Comparison of ENCODE assay signal across 28 cellular contexts in the genomic region with DNA sequence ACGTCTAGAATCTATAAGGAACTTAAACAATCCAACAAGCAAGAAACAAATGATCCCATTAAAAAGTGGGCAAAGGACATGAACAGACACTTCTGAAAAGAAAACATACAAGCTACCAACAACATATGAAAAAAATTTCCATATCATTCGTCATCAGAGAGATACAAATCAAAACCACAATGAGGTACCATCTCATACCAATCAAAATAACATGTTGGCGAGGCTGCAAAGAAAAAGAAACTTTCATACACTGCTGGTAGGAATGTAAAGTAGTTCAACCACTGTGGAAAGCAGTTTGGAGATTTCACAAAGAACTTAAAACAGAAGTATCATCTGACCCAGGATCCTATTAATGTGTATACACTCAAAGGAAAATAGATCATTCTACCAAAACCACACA.
DNase-seq lines count a peak whose midpoint lies in the region; ATAC-seq and TF ChIP-seq lines count a peak whose summit lies in the region.
"Had no signal": no experiment of that assay in that cellular context is flagged by ENCODE, and none has a peak within 500 bp of the region (broad histone marks: within the 10 kb centered on the region; RNA-seq: fewer than 3 reads in every experiment).

No MANE protein-coding gene starts in this region.

- H3K36me3 Mint-ChIP-seq in activated T-helper 17 cell treated with anti-CD3 and anti-CD28 coated beads, Interleukin-2, amount 50 U/mL, for 72 hours (ENCODE audit: low read depth) = no peaks in the 10 kb centered on the region
- peaks cover 6 to 23% (median 13%) of the 10 kb centered on the region in 5 donors for H3K36me3 Mint-ChIP-seq in naive thymus-derived CD4-positive, alpha-beta T cell
- H3K36me3 Mint-ChIP-seq in progenitor cell of endocrine pancreas (ENCODE audit: insufficient read depth) = peaks cover 2% of the 10 kb centered on the region

- H3K4me3 Mint-ChIP-seq in activated T-helper 17 cell treated with anti-CD3 and anti-CD28 coated beads, Interleukin-2, amount 50 U/mL, for 72 hours = peak overlapping the region; percentile 20
- H3K4me3 Mint-ChIP-seq in naive thymus-derived CD4-positive, alpha-beta T cell = peak overlapping the region in 3 of 10 donors; percentile 4 to 34 (median 12)
- H3K4me3 Mint-ChIP-seq in progenitor cell of endocrine pancreas (ENCODE audit: low read depth) = no peak overlapping the region
- H3K4me3 Mint-ChIP-seq: activated naive CD4-positive, alpha-beta T cell treated with anti-CD3 and anti-CD28 coated beads for 36 hours; mesothelial cell of epicardium; natural killer cell treated with Interleukin-12 subunit alpha and Interleukin-12 subunit beta and Interleukin-15 and Interleukin-18, amount 100 ng/mL, for 72 hours had no signal

- TF ChIP-seq EP300 in SK-N-SH (IDR thresholded peaks at IDR 0.05; ENCODE audit: borderline replicate concordance in 1 of 2, low read depth in 1 of 2, low read length in 1 of 2) = 0 out of 4 replicates have a peak, but pooled peaks of 1 of the 2 experiments have one; percentile 12

- no peak overlapping the region for H3K27ac ChIP-seq in SK-N-SH (ENCODE audit: low read depth in 2 of 2, low read length in 1 of 2)
- H3K27ac ChIP-seq in naive thymus-derived CD4-positive, alpha-beta T cell (ENCODE audit: low read depth, low read length) = no peak overlapping the region
- H3K27ac ChIP-seq in psoas muscle = no peak overlapping the region
- H3K27ac ChIP-seq: 22Rv1, right atrium auricular region, thyroid gland had no signal

- no peaks in the 10 kb centered on the region for H3K9me2 ChIP-seq in SK-N-SH

- intact Hi-C loops in naive thymus-derived CD4-positive, alpha-beta T cell (cut with micrococcal nuclease) = no loop called here
- intact Hi-C loops in psoas muscle (cut with DNase I) = no loop called here

- H3K36me3 ChIP-seq in SK-N-SH (replicated peaks in 1 of 2; ENCODE audit: control insufficient read depth in 1 of 2, insufficient read depth in 2 of 2, low read length in 1 of 2) (no peaks in the 10 kb centered on the region), psoas muscle (ENCODE audit: insufficient read depth in 1 of 2, low read depth in 1 of 2) (no peaks in the 10 kb centered on the region)
- H3K36me3 ChIP-seq in naive thymus-derived CD4-positive, alpha-beta T cell (ENCODE audit: control insufficient read depth in 2 of 3, insufficient read depth in 3 of 3, low read length in 3 of 3) = no peaks in the 10 kb centered on the region
- H3K36me3 ChIP-seq: right atrium auricular region, thyroid gland had no signal

- H3K4me1 ChIP-seq in SK-N-SH (ENCODE audit: control insufficient read depth in 1 of 2, insufficient read depth in 2 of 2, low read depth in 1 of 2, low read length in 1 of 2) (no peaks in the 10 kb centered on the region), psoas muscle (no peaks in the 10 kb centered on the region)
- H3K4me1 ChIP-seq in naive thymus-derived CD4-positive, alpha-beta T cell (ENCODE audit: control insufficient read depth in 2 of 2, insufficient read depth in 2 of 2, low read length in 2 of 2) = no peaks in the 10 kb centered on the region
- H3K4me1 ChIP-seq: right atrium auricular region had no signal

- H4K20me1 ChIP-seq in SK-N-SH (ENCODE audit: insufficient read depth) = no peaks in the 10 kb centered on the region

- DNase-seq in SK-N-SH (no peak), EH (ENCODE audit: low read depth) (peak; percentile 48), psoas muscle (no peak), progenitor cell of endocrine pancreas (ENCODE audit: low spot score, unreplicated experiment) (no peak), activated gamma-delta T cell (lab: John Stamatoyannopoulos, UW) (no peak)
- DNase-seq in naive thymus-derived CD4-positive, alpha-beta T cell = peak in 7 of 9 donors; percentile 11 to 41 (median 24)
- DNase-seq: activated CD4-positive, alpha-beta T cell treated with anti-CD3 and anti-CD28 coated beads, Interleukin-2, amount 50 U/mL, for 1 hour; activated CD8-positive, alpha-beta memory T cell treated with anti-CD3 and anti-CD28 coated beads, Interleukin-2, amount 50 U/mL, for 48 hours; activated naive CD4-positive, alpha-beta T cell treated with anti-CD3 and anti-CD28 coated beads for 36 hours; anterior cingulate cortex; cortex of kidney; DMS153; GDM1; IMR-90; islet precursor cell; left ventricle myocardium superior; NCI-H1417 treated with DMSO at 0.1 percent for 48 hours; NCI-H524 treated with DMSO at 0.1 percent for 48 hours; NK-92 treated with Interleukin-12 subunit alpha and Interleukin-12 subunit beta, amount 100 ng/mL, for 24 hours; SIG-M5; stimulated activated CD4-positive, alpha-beta T cell treated with anti-CD3 and anti-CD28 coated beads, Interleukin-4, amount 100 ng/mL, for 1 hour; thyroid gland had no signal

- H2AFZ ChIP-seq in SK-N-SH (ENCODE audit: low read depth) = no peak overlapping the region

- peaks cover 7% of the 10 kb centered on the region for H3K9me3 Mint-ChIP-seq in activated T-helper 17 cell treated with anti-CD3 and anti-CD28 coated beads, Interleukin-2, amount 50 U/mL, for 72 hours
- H3K9me3 Mint-ChIP-seq in naive thymus-derived CD4-positive, alpha-beta T cell = peaks cover 0 to 27% (median 15%) of the 10 kb centered on the region in 11 donors
- peaks cover 9% of the 10 kb centered on the region for H3K9me3 Mint-ChIP-seq in progenitor cell of endocrine pancreas (ENCODE audit: low read depth)
- H3K9me3 Mint-ChIP-seq: natural killer cell treated with Interleukin-12 subunit alpha and Interleukin-12 subunit beta and Interleukin-15 and Interleukin-18, amount 100 ng/mL, for 72 hours had no signal

- no peaks in the 10 kb centered on the region for H3K27me3 Mint-ChIP-seq in activated T-helper 17 cell treated with anti-CD3 and anti-CD28 coated beads, Interleukin-2, amount 50 U/mL, for 72 hours
- H3K27me3 Mint-ChIP-seq in naive thymus-derived CD4-positive, alpha-beta T cell = no peaks in the 10 kb centered on the region
- H3K27me3 Mint-ChIP-seq in progenitor cell of endocrine pancreas = no peaks in the 10 kb centered on the region
- H3K27me3 Mint-ChIP-seq: natural killer cell treated with Interleukin-12 subunit alpha and Interleukin-12 subunit beta and Interleukin-15 and Interleukin-18, amount 100 ng/mL, for 72 hours had no signal

- H3K9me3 ChIP-seq in SK-N-SH (no peaks in the 10 kb centered on the region), psoas muscle (no peaks in the 10 kb centered on the region)
- H3K9me3 ChIP-seq in naive thymus-derived CD4-positive, alpha-beta T cell (ENCODE audit: control insufficient read depth in 2 of 3, low read length in 3 of 3) = peaks cover 0 to 1% (median 0%) of the 10 kb centered on the region in 3 experiments
- H3K9me3 ChIP-seq: right atrium auricular region, thyroid gland had no signal

- H3K27me3 ChIP-seq in SK-N-SH (ENCODE audit: insufficient read depth) (no peaks in the 10 kb centered on the region), psoas muscle (ENCODE audit: insufficient read depth in 3 of 3, low read length in 2 of 3) (no peaks in the 10 kb centered on the region)
- no peaks in the 10 kb centered on the region for H3K27me3 ChIP-seq in naive thymus-derived CD4-positive, alpha-beta T cell (ENCODE audit: control insufficient read depth in 2 of 2, insufficient read depth in 2 of 2, low read length in 2 of 2)
- H3K27me3 ChIP-seq: right atrium auricular region, thyroid gland had no signal

- H3K9ac ChIP-seq in SK-N-SH = no peak overlapping the region

- H3K4me2 ChIP-seq in SK-N-SH = no peak overlapping the region

- H3F3A ChIP-seq in SK-N-SH (replicated peaks; ENCODE audit: insufficient read depth) = no peaks in the 10 kb centered on the region

- TF ChIP-seq CTCF in SK-N-SH (IDR thresholded peaks at IDR 0.05) (no peak), psoas muscle (IDR thresholded peaks at IDR 0.05) (no peak), progenitor cell of endocrine pancreas (IDR thresholded peaks at IDR 0.05; ENCODE audit: unreplicated experiment) (no peak)

- no peak overlapping the region for H3K4me3 ChIP-seq in SK-N-SH (ENCODE audit: low read depth in 2 of 2, low read length in 1 of 2)
- H3K4me3 ChIP-seq in naive thymus-derived CD4-positive, alpha-beta T cell (ENCODE audit: low read length) = no peak overlapping the region
- H3K4me3 ChIP-seq in psoas muscle = no peak overlapping the region
- H3K4me3 ChIP-seq: right atrium auricular region, thyroid gland had no signal

- peak overlapping the region; percentile 43 for H3K27ac Mint-ChIP-seq in activated T-helper 17 cell treated with anti-CD3 and anti-CD28 coated beads, Interleukin-2, amount 50 U/mL, for 72 hours
- H3K27ac Mint-ChIP-seq in naive thymus-derived CD4-positive, alpha-beta T cell = peak overlapping the region in 5 of 9 donors; percentile 14 to 71 (median 39)
- no peak overlapping the region for H3K27ac Mint-ChIP-seq in progenitor cell of endocrine pancreas
- H3K27ac Mint-ChIP-seq: activated naive CD4-positive, alpha-beta T cell treated with anti-CD3 and anti-CD28 coated beads for 36 hours; mesothelial cell of epicardium; natural killer cell treated with Interleukin-12 subunit alpha and Interleukin-12 subunit beta and Interleukin-15 and Interleukin-18, amount 100 ng/mL, for 72 hours had no signal

- no peak; the same call in 2 of the 3 replicates for ATAC-seq in SK-N-SH treated with all-trans-retinoic acid at 6 μM for 48 hours
- peak; percentile 88 for ATAC-seq in activated T-helper 17 cell treated with anti-CD3 and anti-CD28 coated beads, Interleukin-2, amount 50 U/mL, for 72 hours (replicated peaks)
- ATAC-seq in naive thymus-derived CD4-positive, alpha-beta T cell = peak; percentile 40
- ATAC-seq in psoas muscle = no peak
- ATAC-seq: left ventricle myocardium superior; natural killer cell treated with Interleukin-12 subunit alpha and Interleukin-12 subunit beta and Interleukin-15 and Interleukin-18, amount 100 ng/mL, for 72 hours had no signal

- POLR2A ChIA-PET in SK-N-SH (lab: Yijun Ruan, JAX) = no interaction called here
- POLR2A ChIA-PET in naive thymus-derived CD4-positive, alpha-beta T cell (lab: Charles Lee) = no interaction called here

- H3K79me2 ChIP-seq in SK-N-SH (ENCODE audit: insufficient read depth) = no peaks in the 10 kb centered on the region

- TF ChIP-seq RAD21 in SK-N-SH (IDR thresholded peaks at IDR 0.05; ENCODE audit: low read length) = no peak

- CTCF ChIA-PET in SK-N-SH (lab: Yijun Ruan, JAX) = interaction anchor here (2.0 kb wide), 1 partner anchor 11 kb away, joined by 5 read pairs; no protein-coding TSS in a partner anchor
- CTCF ChIA-PET in naive thymus-derived CD4-positive, alpha-beta T cell (lab: Charles Lee) = no interaction called here

- WGBS in SK-N-SH (ENCODE audit: low lambda C conversion rate) = 78% methylated on average over 3 of the region's 3 CpGs
- 95 to 97% (median 96%) methylated on average over 3 of the region's 3 CpGs for WGBS in psoas muscle, 3 donors

- H3K4me1 Mint-ChIP-seq in activated T-helper 17 cell treated with anti-CD3 and anti-CD28 coated beads, Interleukin-2, amount 50 U/mL, for 72 hours = peaks cover 23% of the 10 kb centered on the region
- H3K4me1 Mint-ChIP-seq in naive thymus-derived CD4-positive, alpha-beta T cell = peaks cover 0 to 20% (median 12%) of the 10 kb centered on the region in 7 donors
- no peaks in the 10 kb centered on the region for H3K4me1 Mint-ChIP-seq in progenitor cell of endocrine pancreas (ENCODE audit: low read depth)
- H3K4me1 Mint-ChIP-seq: mesothelial cell of epicardium had no signal

TF ChIP-seq in SK-N-SH, 30 proteins besides CTCF, POLR2A, EP300 and RAD21 (continues in another document):
- peak; percentile 61; the same call in 1 of the 2 replicates for TF ChIP-seq TCF12 (IDR thresholded peaks at IDR 0.05)

Comparison
In these comparisons a context has a peak if more than half of its experiments do, and no peak if none do; other contexts are left out.
1. DNase-seq: peak in EH (single experiment) and naive thymus-derived CD4-positive, alpha-beta T cell (7 of 9); none in SK-N-SH (single experiment), psoas muscle (0 of 2), progenitor cell of endocrine pancreas (single experiment) and activated gamma-delta T cell (single experiment).
2. ATAC-seq: peak in activated T-helper 17 cell treated with anti-CD3 and anti-CD28 coated beads, Interleukin-2, amount 50 U/mL, for 72 hours (single experiment) and naive thymus-derived CD4-positive, alpha-beta T cell (single experiment); none in SK-N-SH treated with all-trans-retinoic acid at 6 μM for 48 hours (single experiment) and psoas muscle (0 of 4).